In the genomic region with DNA sequence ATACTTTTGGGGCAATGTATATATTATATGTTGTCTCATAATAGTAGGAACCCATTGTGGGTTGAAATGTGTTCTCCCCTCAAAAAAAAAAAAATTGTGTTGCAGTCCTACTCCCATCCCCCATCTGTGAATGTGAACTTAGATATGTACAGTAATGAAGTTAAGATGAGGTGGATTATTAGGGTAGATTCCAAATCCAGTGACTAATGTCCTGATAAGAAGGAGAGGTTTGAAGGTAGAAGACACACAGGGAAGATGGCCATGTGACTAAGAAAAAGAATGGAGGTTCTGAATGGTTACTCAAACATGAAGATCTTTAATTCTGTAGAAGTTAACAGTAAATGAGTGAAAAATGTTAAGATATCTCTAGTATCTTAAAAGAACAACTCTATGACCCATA, we compare ENCODE assay signal across 22 cellular contexts. TPM values are rescaled to one million over a fixed set of nuclear protein-coding genes. Genes with fewer than 3 reads are reported as not detected.
A peak's percentile ranks its signal among the peaks of the same experiment; 100 is the strongest.
DNase-seq lines count a peak whose midpoint lies in the region; ATAC-seq and TF ChIP-seq lines count a peak whose summit lies in the region.
"Had no signal": no experiment of that assay in that cellular context is flagged by ENCODE, and none has a peak within 500 bp of the region (broad histone marks: within the 10 kb centered on the region; RNA-seq: fewer than 3 reads in every experiment).

No MANE protein-coding gene starts in this region.

- H3K27me3 Mint-ChIP-seq in activated T-cell treated with anti-CD3 and anti-CD28 coated beads, Interleukin-2, amount 50 U/mL, for 72 hours (ENCODE audit: low read depth): no peaks in the 10 kb centered on the region
- no peaks in the 10 kb centered on the region for H3K27me3 Mint-ChIP-seq in activated T-cell treated with anti-CD3 and anti-CD28 coated beads, Interleukin-2, amount 50 U/mL, for 4 hours (ENCODE audit: low read depth)
- H3K27me3 Mint-ChIP-seq in stimulated activated naive B cell treated with anti-CD40 and anti-IgM and Interleukin-4, amounts not matched to agents 10 μg/mL and 1 μg/mL and 100 μg/mL, for 72 hours: no peaks in the 10 kb centered on the region

- peak overlapping the region; percentile 99 for H3K27ac ChIP-seq in OCI-LY1 (ENCODE audit: low read depth, low read length, poor library complexity, severe bottlenecking)
- H3K27ac ChIP-seq in esophagus muscularis mucosa (replicated peaks in 1 of 4): no peak overlapping the region
- H3K27ac ChIP-seq in coronary artery: no peak overlapping the region
- H3K27ac ChIP-seq: WERI-Rb-1 had no signal

- H2AFZ ChIP-seq in OCI-LY1 (ENCODE audit: low read length): no peak overlapping the region

- peak overlapping the region; percentile 75 for H3K4me2 ChIP-seq in OCI-LY1 (ENCODE audit: low read length)

- H3K9ac ChIP-seq in OCI-LY1 (ENCODE audit: low read length): peak overlapping the region; percentile 78; the same call in 1 of the 2 replicates

- H3K27me3 ChIP-seq in OCI-LY1 (ENCODE audit: insufficient read depth, low read length) (no peaks in the 10 kb centered on the region), esophagus muscularis mucosa (no peaks in the 10 kb centered on the region)
- H3K27me3 ChIP-seq: tibial nerve had no signal

- peak overlapping the region in 1 of 2 donors; percentile 26 for H3K4me3 Mint-ChIP-seq in activated T-cell treated with anti-CD3 and anti-CD28 coated beads, Interleukin-2, amount 50 U/mL, for 72 hours
- no peak overlapping the region for H3K4me3 Mint-ChIP-seq in activated T-cell treated with anti-CD3 and anti-CD28 coated beads, Interleukin-2, amount 50 U/mL, for 4 hours
- H3K4me3 Mint-ChIP-seq in stimulated activated naive B cell treated with anti-CD40 and anti-IgM and Interleukin-4, amounts not matched to agents 10 μg/mL and 1 μg/mL and 100 μg/mL, for 72 hours: peak overlapping the region; percentile 1 to 4
- H3K4me3 Mint-ChIP-seq: mesothelial cell of epicardium had no signal

- H3K36me3 ChIP-seq in OCI-LY1 (ENCODE audit: insufficient read depth, low read length) (peaks cover 12% of the 10 kb centered on the region; the same call in 1 of the 2 replicates), esophagus muscularis mucosa (no peaks in the 10 kb centered on the region)
- H3K36me3 ChIP-seq: tibial nerve, WERI-Rb-1 had no signal

- TF ChIP-seq CTCF in OCI-LY1 (IDR thresholded peaks at IDR 0.05; ENCODE audit: low read length) (no peak), epithelial cell of esophagus (IDR thresholded peaks at IDR 0.05; ENCODE audit: insufficient read depth, low read depth, low read length, missing control alignments) (no peak), esophagus muscularis mucosa (IDR thresholded peaks at IDR 0.05) (no peak), coronary artery (IDR thresholded peaks at IDR 0.05) (no peak)

- ATAC-seq in activated T-cell treated with anti-CD3 and anti-CD28 coated beads, Interleukin-2, amount 50 U/mL, for 72 hours (replicated peaks in 1 of 2): no peak
- ATAC-seq in activated T-cell treated with anti-CD3 and anti-CD28 coated beads, Interleukin-2, amount 50 U/mL, for 4 hours: no peak
- ATAC-seq in stimulated activated naive B cell treated with anti-CD40 and anti-IgM and Interleukin-4, amounts not matched to agents 10 μg/mL and 1 μg/mL and 100 μg/mL, for 72 hours (replicated peaks): no peak
- ATAC-seq: left cardiac atrium had no signal

- H3K4me1 Mint-ChIP-seq in activated T-cell treated with anti-CD3 and anti-CD28 coated beads, Interleukin-2, amount 50 U/mL, for 72 hours (ENCODE audit: low read depth): peaks cover 25% of the 10 kb centered on the region
- H3K4me1 Mint-ChIP-seq in activated T-cell treated with anti-CD3 and anti-CD28 coated beads, Interleukin-2, amount 50 U/mL, for 4 hours (ENCODE audit: low read depth): peaks cover 38% of the 10 kb centered on the region
- peaks cover 21 to 71% of the 10 kb centered on the region in 2 donors for H3K4me1 Mint-ChIP-seq in stimulated activated naive B cell treated with anti-CD40 and anti-IgM and Interleukin-4, amounts not matched to agents 10 μg/mL and 1 μg/mL and 100 μg/mL, for 72 hours

- peaks cover 3 to 4% of the 10 kb centered on the region in 2 donors for H3K36me3 Mint-ChIP-seq in activated T-cell treated with anti-CD3 and anti-CD28 coated beads, Interleukin-2, amount 50 U/mL, for 72 hours (ENCODE audit: insufficient read depth in 2 of 2)
- no peaks in the 10 kb centered on the region for H3K36me3 Mint-ChIP-seq in activated T-cell treated with anti-CD3 and anti-CD28 coated beads, Interleukin-2, amount 50 U/mL, for 4 hours (ENCODE audit: insufficient read depth)
- H3K36me3 Mint-ChIP-seq in stimulated activated naive B cell treated with anti-CD40 and anti-IgM and Interleukin-4, amounts not matched to agents 10 μg/mL and 1 μg/mL and 100 μg/mL, for 72 hours: peaks cover 7 to 12% of the 10 kb centered on the region in 2 donors
- H3K36me3 Mint-ChIP-seq: mesothelial cell of epicardium had no signal

- DNase-seq in activated T-cell treated with anti-CD3 and anti-CD28 coated beads, Interleukin-2, amount 50 U/mL, for 72 hours: no peak
- no peak for DNase-seq in activated T-cell treated with anti-CD3 and anti-CD28 coated beads, Interleukin-2, amount 50 U/mL, for 4 hours
- DNase-seq in epithelial cell of esophagus (ENCODE audit: low read depth) (peak; percentile 7), esophagus muscularis mucosa (ENCODE audit: extremely low spot score) (no peak), HCEC 1CT (no peak), coronary artery (ENCODE audit: low spot score) (no peak)
- DNase-seq in stimulated activated naive B cell treated with anti-CD40 and anti-IgM and Interleukin-4, amounts not matched to agents 10 μg/mL and 1 μg/mL and 100 μg/mL, for 72 hours: no peak
- DNase-seq: ACHN; activated CD8-positive, alpha-beta memory T cell treated with anti-CD3 and anti-CD28 coated beads for 24 hours; activated gamma-delta T cell; aorta; DMS79 treated with DMSO at 0.1 percent for 48 hours; GOT3; left cardiac atrium; NCI-H1694 treated with DMSO at 0.1 percent for 48 hours; NCI-H446; nucleus accumbens; stimulated activated CD4-positive, alpha-beta T cell treated with anti-CD3 and anti-CD28 coated beads, Interleukin-12 subunit alpha, Interleukin-12 subunit beta, amount 100 ng/mL, for 4 hours; WERI-Rb-1 had no signal

- TF ChIP-seq POLR2A in esophagus muscularis mucosa (IDR thresholded peaks at IDR 0.05; ENCODE audit: low read depth): no peak

- no peaks in the 10 kb centered on the region for H3K9me3 Mint-ChIP-seq in activated T-cell treated with anti-CD3 and anti-CD28 coated beads, Interleukin-2, amount 50 U/mL, for 72 hours
- no peaks in the 10 kb centered on the region for H3K9me3 Mint-ChIP-seq in activated T-cell treated with anti-CD3 and anti-CD28 coated beads, Interleukin-2, amount 50 U/mL, for 4 hours
- H3K9me3 Mint-ChIP-seq in stimulated activated naive B cell treated with anti-CD40 and anti-IgM and Interleukin-4, amounts not matched to agents 10 μg/mL and 1 μg/mL and 100 μg/mL, for 72 hours: peaks cover 0 to 1% of the 10 kb centered on the region in 2 donors
- H3K9me3 Mint-ChIP-seq: mesothelial cell of epicardium had no signal

- peaks cover 8% of the 10 kb centered on the region for H3K79me2 ChIP-seq in OCI-LY1 (ENCODE audit: insufficient read depth, low read length)

- H3K4me3 ChIP-seq in OCI-LY1 (ENCODE audit: low read depth, low read length, poor library complexity, severe bottlenecking) (peak overlapping the region; percentile 88), epithelial cell of esophagus (ENCODE audit: low read length) (no peak overlapping the region), esophagus muscularis mucosa (no peak overlapping the region), coronary artery (no peak overlapping the region)
- H3K4me3 ChIP-seq: tibial nerve had no signal

- peak overlapping the region; percentile 9 for H3K27ac Mint-ChIP-seq in activated T-cell treated with anti-CD3 and anti-CD28 coated beads, Interleukin-2, amount 50 U/mL, for 72 hours
- H3K27ac Mint-ChIP-seq in stimulated activated naive B cell treated with anti-CD40 and anti-IgM and Interleukin-4, amounts not matched to agents 10 μg/mL and 1 μg/mL and 100 μg/mL, for 72 hours: peak overlapping the region; percentile 28
- H3K27ac Mint-ChIP-seq: mesothelial cell of epicardium had no signal

- H3F3A ChIP-seq in OCI-LY1 (ENCODE audit: insufficient read depth, low read length): no peaks in the 10 kb centered on the region

- no peak for TF ChIP-seq EP300 in esophagus muscularis mucosa (IDR thresholded peaks at IDR 0.05)

- intact Hi-C loops in esophagus muscularis mucosa (cut with DNase I): no loop called here

- H4K20me1 ChIP-seq in OCI-LY1 (ENCODE audit: insufficient read depth, low read length): no peaks in the 10 kb centered on the region

- no peaks in the 10 kb centered on the region for H3K9me2 ChIP-seq in OCI-LY1 (ENCODE audit: low read depth, low read length)

- H3K9me3 ChIP-seq in OCI-LY1 (ENCODE audit: low read length) (no peaks in the 10 kb centered on the region), esophagus muscularis mucosa (no peaks in the 10 kb centered on the region)
- H3K9me3 ChIP-seq: tibial nerve had no signal

- H3K4me1 ChIP-seq in OCI-LY1 (ENCODE audit: insufficient read depth, low read length, severe bottlenecking): peaks cover 80% of the 10 kb centered on the region
- H3K4me1 ChIP-seq in esophagus muscularis mucosa: peaks cover 9 to 18% (median 16%) of the 10 kb centered on the region in 4 donors

RNA-seq across cellular contexts. Expression of a gene that starts 3.0 kb away (rescaled TPM):
- 10 to 100 TPM; 37.2 to 41.7 TPM for total RNA-seq in activated T-cell treated with anti-CD3 and anti-CD28 coated beads, Interleukin-2, amount 50 U/mL, for 72 hours
- total RNA-seq in activated T-cell treated with anti-CD3 and anti-CD28 coated beads, Interleukin-2, amount 50 U/mL, for 4 hours: 10 to 100 TPM in 1 of 3 donors, 1 to 10 TPM in 2; 6.8 to 12.2 (median 8.1) TPM
- 10 to 100 TPM; 42.6 to 68.5 (median 46.0) TPM for total RNA-seq in esophagus muscularis mucosa
